ENCODE assay signal across 8 cellular contexts in genomic region chr19:38425810-38426466, GRCh38. TPM values are rescaled to one million over a fixed set of nuclear protein-coding genes. Genes with fewer than 3 reads are reported as not detected.
DNase-seq lines count a peak whose midpoint lies in the region; ATAC-seq and TF ChIP-seq lines count a peak whose summit lies in the region.

A gene with protein sequence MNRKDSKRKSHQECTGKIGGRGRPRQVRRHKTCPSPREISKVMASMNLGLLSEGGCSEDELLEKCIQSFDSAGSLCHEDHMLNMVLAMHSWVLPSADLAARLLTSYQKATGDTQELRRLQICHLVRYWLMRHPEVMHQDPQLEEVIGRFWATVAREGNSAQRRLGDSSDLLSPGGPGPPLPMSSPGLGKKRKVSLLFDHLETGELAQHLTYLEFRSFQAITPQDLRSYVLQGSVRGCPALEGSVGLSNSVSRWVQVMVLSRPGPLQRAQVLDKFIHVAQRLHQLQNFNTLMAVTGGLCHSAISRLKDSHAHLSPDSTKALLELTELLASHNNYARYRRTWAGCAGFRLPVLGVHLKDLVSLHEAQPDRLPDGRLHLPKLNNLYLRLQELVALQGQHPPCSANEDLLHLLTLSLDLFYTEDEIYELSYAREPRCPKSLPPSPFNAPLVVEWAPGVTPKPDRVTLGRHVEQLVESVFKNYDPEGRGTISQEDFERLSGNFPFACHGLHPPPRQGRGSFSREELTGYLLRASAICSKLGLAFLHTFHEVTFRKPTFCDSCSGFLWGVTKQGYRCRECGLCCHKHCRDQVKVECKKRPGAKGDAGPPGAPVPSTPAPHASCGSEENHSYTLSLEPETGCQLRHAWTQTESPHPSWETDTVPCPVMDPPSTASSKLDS (minus strand): TSS chr19:38426219. CDS start chr19:38426091, 128 bp downstream.

- H3K27me3 Mint-ChIP-seq in immature natural killer cell (ENCODE audit: low read depth in 3 of 3), result peaks cover 3 to 16% (median 11%) of the 10 kb centered on the region in 3 donors
- H3K27me3 Mint-ChIP-seq in stimulated activated memory B cell treated with anti-CD40 and anti-IgM and Interleukin-4, amounts not matched to agents 10 μg/mL and 1 μg/mL and 100 μg/mL, for 72 hours, result peaks cover 15% of the 10 kb centered on the region

- TF ChIP-seq POLR2A in gastroesophageal sphincter (IDR thresholded peaks at IDR 0.05), result no peak

- peak within 1 kb of the TSS in 3 of 5 donors; percentile 22 to 58 (median 49) for H3K4me3 Mint-ChIP-seq in immature natural killer cell
- H3K4me3 Mint-ChIP-seq in stimulated activated memory B cell treated with anti-CD40 and anti-IgM and Interleukin-4, amounts not matched to agents 10 μg/mL and 1 μg/mL and 100 μg/mL, for 72 hours, result peak within 1 kb of the TSS; percentile 48

- no peak within 1 kb of the TSS for H3K27ac Mint-ChIP-seq in immature natural killer cell
- H3K27ac Mint-ChIP-seq in stimulated activated memory B cell treated with anti-CD40 and anti-IgM and Interleukin-4, amounts not matched to agents 10 μg/mL and 1 μg/mL and 100 μg/mL, for 72 hours, result peak within 1 kb of the TSS; percentile 78

- H3K9me3 Mint-ChIP-seq in immature natural killer cell, result peaks cover 0 to 2% (median 0%) of the 10 kb centered on the region in 6 donors
- H3K9me3 Mint-ChIP-seq in stimulated activated memory B cell treated with anti-CD40 and anti-IgM and Interleukin-4, amounts not matched to agents 10 μg/mL and 1 μg/mL and 100 μg/mL, for 72 hours, result no peaks in the 10 kb centered on the region

- TF ChIP-seq EP300 in gastroesophageal sphincter (IDR thresholded peaks at IDR 0.05), result no peak

- TF ChIP-seq CTCF in gastroesophageal sphincter (IDR thresholded peaks at IDR 0.05), result no peak

- H3K27me3 ChIP-seq in gastroesophageal sphincter, result peaks cover 64% of the 10 kb centered on the region

- peak within 1 kb of the TSS in 1 of 2 donors; percentile 36 for H3K4me3 ChIP-seq in gastroesophageal sphincter

- ATAC-seq in stimulated activated memory B cell treated with anti-CD40 and anti-IgM and Interleukin-4, amounts not matched to agents 10 μg/mL and 1 μg/mL and 100 μg/mL, for 72 hours, result peak; percentile 61
- no peak for ATAC-seq in HG03432 (IDR thresholded peaks at IDR 0.05; ENCODE audit: unreplicated experiment)
- ATAC-seq in gastroesophageal sphincter, result no peak

- WGBS in gastroesophageal sphincter (ENCODE audit: low coverage in 1 of 2), 2 donors, result 8 to 33% methylated on average over 10 of the region's 20 CpGs

- H3K4me1 Mint-ChIP-seq in immature natural killer cell, result peaks cover 3 to 6% of the 10 kb centered on the region in 2 donors
- H3K4me1 Mint-ChIP-seq in stimulated activated memory B cell treated with anti-CD40 and anti-IgM and Interleukin-4, amounts not matched to agents 10 μg/mL and 1 μg/mL and 100 μg/mL, for 72 hours, result peaks cover 42% of the 10 kb centered on the region

- peak; percentile 62 for DNase-seq in KG1 (lab: John Stamatoyannopoulos, UW)
- peak; percentile 70 to 74 for DNase-seq in activated CD4-positive, alpha-beta T cell treated with anti-CD3 and anti-CD28 coated beads, Interleukin-2, amount 50 U/mL, for 48 hours
- DNase-seq in immature natural killer cell, result no peak
- no peak for DNase-seq in GOT3 (lab: John Stamatoyannopoulos, UW)
- no peak for DNase-seq in DMS114 treated with DMSO at 0.1 percent for 48 hours (lab: John Stamatoyannopoulos, UW; ENCODE audit: unreplicated experiment)

- H3K36me3 ChIP-seq in gastroesophageal sphincter, result no peaks in the 10 kb centered on the region

- H3K27ac ChIP-seq in gastroesophageal sphincter, result peak within 1 kb of the TSS in 1 of 4 donors; percentile 13

- H3K9me3 ChIP-seq in gastroesophageal sphincter, result no peaks in the 10 kb centered on the region

- no peaks in the 10 kb centered on the region for H3K4me1 ChIP-seq in gastroesophageal sphincter

- no peaks in the 10 kb centered on the region for H3K36me3 Mint-ChIP-seq in immature natural killer cell
- no peaks in the 10 kb centered on the region for H3K36me3 Mint-ChIP-seq in stimulated activated memory B cell treated with anti-CD40 and anti-IgM and Interleukin-4, amounts not matched to agents 10 μg/mL and 1 μg/mL and 100 μg/mL, for 72 hours

RNA-seq across cellular contexts. Expression of the gene that starts here (rescaled TPM):
- polyA plus RNA-seq in immature natural killer cell, result under 1 TPM in 2 of 3 donors, not detected in 1; 0.20 to 0.78 TPM
- 1 to 10 TPM; 1.2 to 4.7 (median 4.0) TPM for total RNA-seq in gastroesophageal sphincter

Comparison
In these comparisons a context has a peak if more than half of its experiments do, and no peak if none do; other contexts are left out.
1. DNase-seq: peak in KG1 (single experiment) and activated CD4-positive, alpha-beta T cell treated with anti-CD3 and anti-CD28 coated beads, Interleukin-2, amount 50 U/mL, for 48 hours (2 of 2); none in immature natural killer cell (0 of 3), GOT3 (single experiment) and DMS114 treated with DMSO at 0.1 percent for 48 hours (single experiment).